1 cellular context compared by ENCODE assay signal in genomic region chr11:22433517-22433916, GRCh38.
TF ChIP-seq lines count a peak whose summit lies in the region.

No MANE protein-coding gene starts in this region.

TF ChIP-seq in GM23338, 12 proteins besides CTCF, POLR2A, EP300 and RAD21:
- no peak for TF ChIP-seq REST (IDR thresholded peaks at IDR 0.05; ENCODE audit: unreplicated experiment)
- TF ChIP-seq ETS1 (IDR thresholded peaks at IDR 0.05): no peak
- TF ChIP-seq NANOG (IDR thresholded peaks at IDR 0.05; ENCODE audit: borderline replicate concordance): no peak
- no peak for TF ChIP-seq ZNF331 (CRISPR knock-in tag; IDR thresholded peaks at IDR 0.05; ENCODE audit: low read depth)
TF ChIP-seq in GM23338: peak in this region for 0.
